In the genomic region with DNA sequence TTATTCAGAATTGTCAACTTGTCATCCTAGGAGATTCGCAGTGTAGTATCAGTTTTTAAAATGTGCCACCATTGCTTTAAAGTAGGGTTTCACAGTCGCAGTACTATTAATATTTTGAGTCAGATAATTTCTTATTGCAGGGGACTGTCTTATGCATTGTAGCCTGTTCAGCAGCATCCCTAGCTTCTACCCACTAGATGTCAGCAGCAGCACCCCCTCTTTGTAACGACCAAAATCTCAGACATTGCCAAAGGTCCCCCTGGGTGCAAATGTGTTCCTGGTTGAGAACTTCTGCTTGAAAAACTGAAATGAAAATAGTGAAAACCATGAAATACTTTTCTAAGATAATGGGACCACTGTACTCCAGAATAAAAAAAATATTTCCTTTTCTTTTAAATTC, we compare ENCODE assay signal across 2 cellular contexts.
TF ChIP-seq lines count a peak whose summit lies in the region.

No MANE protein-coding gene starts in this region.

TF ChIP-seq in IMR-90, 13 proteins besides CTCF, POLR2A, EP300 and RAD21:
- TF ChIP-seq RCOR1 (IDR thresholded peaks at IDR 0.05; ENCODE audit: insufficient replicate concordance, low read length) (no peak), BHLHE40 (IDR thresholded peaks at IDR 0.05; ENCODE audit: low read depth, low read length) (no peak), RFX5 (IDR thresholded peaks at IDR 0.05; ENCODE audit: low read depth, low read length) (no peak), USF2 (IDR thresholded peaks at IDR 0.05; ENCODE audit: low read depth, low read length) (no peak), CHD1 (IDR thresholded peaks at IDR 0.05; ENCODE audit: low read depth, low read length) (no peak)

TF ChIP-seq in WTC11, 78 proteins besides CTCF, POLR2A, EP300 and RAD21:
- TF ChIP-seq KAT7 (CRISPR knock-in tag; IDR thresholded peaks at IDR 0.05; ENCODE audit: borderline replicate concordance) (no peak), TCF7 (CRISPR knock-in tag; IDR thresholded peaks at IDR 0.05; ENCODE audit: low read depth) (no peak), SOX15 (CRISPR knock-in tag; IDR thresholded peaks at IDR 0.05) (no peak), FOXK1 (CRISPR knock-in tag; IDR thresholded peaks at IDR 0.05) (no peak), USF2 (CRISPR knock-in tag; IDR thresholded peaks at IDR 0.05) (no peak), FOXJ3 (CRISPR knock-in tag; IDR thresholded peaks at IDR 0.05; ENCODE audit: borderline replicate concordance) (no peak)
- TF ChIP-seq, protein P1, sequence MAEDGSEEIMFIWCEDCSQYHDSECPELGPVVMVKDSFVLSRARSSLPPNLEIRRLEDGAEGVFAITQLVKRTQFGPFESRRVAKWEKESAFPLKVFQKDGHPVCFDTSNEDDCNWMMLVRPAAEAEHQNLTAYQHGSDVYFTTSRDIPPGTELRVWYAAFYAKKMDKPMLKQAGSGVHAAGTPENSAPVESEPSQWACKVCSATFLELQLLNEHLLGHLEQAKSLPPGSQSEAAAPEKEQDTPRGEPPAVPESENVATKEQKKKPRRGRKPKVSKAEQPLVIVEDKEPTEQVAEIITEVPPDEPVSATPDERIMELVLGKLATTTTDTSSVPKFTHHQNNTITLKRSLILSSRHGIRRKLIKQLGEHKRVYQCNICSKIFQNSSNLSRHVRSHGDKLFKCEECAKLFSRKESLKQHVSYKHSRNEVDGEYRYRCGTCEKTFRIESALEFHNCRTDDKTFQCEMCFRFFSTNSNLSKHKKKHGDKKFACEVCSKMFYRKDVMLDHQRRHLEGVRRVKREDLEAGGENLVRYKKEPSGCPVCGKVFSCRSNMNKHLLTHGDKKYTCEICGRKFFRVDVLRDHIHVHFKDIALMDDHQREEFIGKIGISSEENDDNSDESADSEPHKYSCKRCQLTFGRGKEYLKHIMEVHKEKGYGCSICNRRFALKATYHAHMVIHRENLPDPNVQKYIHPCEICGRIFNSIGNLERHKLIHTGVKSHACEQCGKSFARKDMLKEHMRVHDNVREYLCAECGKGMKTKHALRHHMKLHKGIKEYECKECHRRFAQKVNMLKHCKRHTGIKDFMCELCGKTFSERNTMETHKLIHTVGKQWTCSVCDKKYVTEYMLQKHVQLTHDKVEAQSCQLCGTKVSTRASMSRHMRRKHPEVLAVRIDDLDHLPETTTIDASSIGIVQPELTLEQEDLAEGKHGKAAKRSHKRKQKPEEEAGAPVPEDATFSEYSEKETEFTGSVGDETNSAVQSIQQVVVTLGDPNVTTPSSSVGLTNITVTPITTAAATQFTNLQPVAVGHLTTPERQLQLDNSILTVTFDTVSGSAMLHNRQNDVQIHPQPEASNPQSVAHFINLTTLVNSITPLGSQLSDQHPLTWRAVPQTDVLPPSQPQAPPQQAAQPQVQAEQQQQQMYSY (CRISPR knock-in tag; IDR thresholded peaks at IDR 0.05), result no peak
TF ChIP-seq in WTC11: peak in this region for 0.
